In genomic region chr17:63665527-63666214, GRCh38 we compare ENCODE assay signal across 10 cellular contexts. TPM values are rescaled to one million over a fixed set of nuclear protein-coding genes. Genes with fewer than 3 reads are reported as not detected.
DNase-seq lines count a peak whose midpoint lies in the region; ATAC-seq and TF ChIP-seq lines count a peak whose summit lies in the region.
"Had no signal": no experiment of that assay in that cellular context is flagged by ENCODE, and none has a peak within 500 bp of the region (broad histone marks: within the 10 kb centered on the region; RNA-seq: fewer than 3 reads in every experiment).

No MANE protein-coding gene starts in this region.

- 38 to 45% methylated on average over 5 of the region's 5 CpGs for WGBS in upper lobe of left lung, 2 donors

- TF ChIP-seq EP300 in upper lobe of left lung (IDR thresholded peaks at IDR 0.05), result no peak

- no peaks in the 10 kb centered on the region for H3K27me3 ChIP-seq in upper lobe of left lung
- H3K27me3 ChIP-seq: SJSA1 had no signal

- H3K9me3 ChIP-seq in upper lobe of left lung, result no peaks in the 10 kb centered on the region
- H3K9me3 ChIP-seq: SJSA1 had no signal

- ATAC-seq in Right ventricle myocardium superior (ENCODE audit: poor library complexity), result peak; percentile 71
- peak; percentile 80 for ATAC-seq in left ventricle myocardium superior
- ATAC-seq in upper lobe of left lung (ENCODE audit: low FRiP score in 2 of 2), result peak; percentile 72 to 85
- ATAC-seq in GM18498 (IDR thresholded peaks at IDR 0.05; ENCODE audit: unreplicated experiment), result no peak
- no peak for ATAC-seq in HG02588 (IDR thresholded peaks at IDR 0.05; ENCODE audit: unreplicated experiment)

- H3K36me3 ChIP-seq in upper lobe of left lung, result peaks cover 13 to 82% (median 29%) of the 10 kb centered on the region in 4 donors

- intact Hi-C loops in Right ventricle myocardium superior (cut with DNase I), result no loop called here
- intact Hi-C loops in cardiac septum (cut with DNase I), result no loop called here
- intact Hi-C loops in left ventricle myocardium superior (cut with micrococcal nuclease), result no loop called here

- no peak for DNase-seq in Right ventricle myocardium superior
- no peak for DNase-seq in cardiac septum (ENCODE audit: low spot score)
- DNase-seq in SKM-1 treated with dmso at 0.1 percent for 144 hours (lab: John Stamatoyannopoulos, UW; ENCODE audit: unreplicated experiment), result peak; percentile 98
- no peak for DNase-seq in left ventricle myocardium superior
- peak in 1 of 2 donors; percentile 57 for DNase-seq in upper lobe of left lung
- no peak for DNase-seq in kidney glomerular epithelial cell (lab: John Stamatoyannopoulos, UW)
- DNase-seq: effector memory CD4-positive, alpha-beta T cell had no signal

- H3K4me1 ChIP-seq in upper lobe of left lung, result peaks cover 20 to 23% (median 22%) of the 10 kb centered on the region in 4 donors
- H3K4me1 ChIP-seq: SJSA1 had no signal

- no peak for TF ChIP-seq CTCF in upper lobe of left lung (IDR thresholded peaks at IDR 0.05)

- TF ChIP-seq POLR2A in upper lobe of left lung (IDR thresholded peaks at IDR 0.05), result no peak

- H3K27ac ChIP-seq in upper lobe of left lung, result peak overlapping the region; percentile 53 to 82 (median 70)
- H3K27ac ChIP-seq: SJSA1 had no signal

- no peak overlapping the region for H3K4me3 ChIP-seq in upper lobe of left lung
- H3K4me3 ChIP-seq: SJSA1 had no signal

RNA-seq across cellular contexts. Expression of gene LIMD2, which starts 34.3 kb away (rescaled TPM):
- total RNA-seq in Right ventricle myocardium superior (2.4 TPM), cardiac septum (7.5 TPM), left ventricle myocardium superior (4.7 TPM), upper lobe of left lung (100 to 1,000 TPM in 1 of 6 donors, 10 to 100 TPM in 5; 13.2 to 115 (median 21.6) TPM)

RNA-seq across cellular contexts. Expression of gene MAP3K3, which starts 43.5 kb away (rescaled TPM):
- total RNA-seq in Right ventricle myocardium superior, result 31.3 TPM
- 101 TPM for total RNA-seq in cardiac septum
- 36.9 TPM for total RNA-seq in left ventricle myocardium superior
- total RNA-seq in upper lobe of left lung, result 100 to 1,000 TPM in 1 of 6 donors, 10 to 100 TPM in 5; 55.1 to 116 (median 60.4) TPM

Comparison
In these comparisons a context has a peak if more than half of its experiments do, and no peak if none do; other contexts are left out.
1. ATAC-seq: peak in Right ventricle myocardium superior (single experiment), left ventricle myocardium superior (single experiment) and upper lobe of left lung (2 of 2); none in GM18498 (single experiment) and HG02588 (single experiment).